27 cellular contexts compared by ENCODE assay signal in genomic region chr11:107969219-107969618, GRCh38. TPM values are rescaled to one million over a fixed set of nuclear protein-coding genes. Genes with fewer than 3 reads are reported as not detected.
DNase-seq lines count a peak whose midpoint lies in the region; ATAC-seq and TF ChIP-seq lines count a peak whose summit lies in the region.
"Had no signal": no experiment of that assay in that cellular context is flagged by ENCODE, and none has a peak within 500 bp of the region (broad histone marks: within the 10 kb centered on the region; RNA-seq: fewer than 3 reads in every experiment).

No MANE protein-coding gene starts in this region.

- peak; percentile 41 for DNase-seq in D341Med (ENCODE audit: low spot score)
- no peak for DNase-seq in HFFc6
- DNase-seq in WTC11 (ENCODE audit: low spot score) = no peak
- peak; percentile 35 for DNase-seq in iPS-NIHi7 (ENCODE audit: extremely low spot score)
- no peak for DNase-seq in ascending aorta (ENCODE audit: low spot score in 2 of 2)
- DNase-seq in NCI-H1048 (lab: John Stamatoyannopoulos, UW) = no peak
- DNase-seq in foreskin fibroblast = no peak
- DNase-seq: activated CD4-positive, alpha-beta T cell treated with anti-CD3 and anti-CD28 coated beads, Interleukin-2, amount 10 ng/mL, durations not matched to agents 24 days and 14 days; activated CD8-positive, alpha-beta memory T cell treated with anti-CD3 and anti-CD28 coated beads, Interleukin-2, amount 50 U/mL, for 48 hours; activated gamma-delta T cell treated with Interleukin-2 at 50 U/mL for 16 hours; CD4-positive, CD25-positive, alpha-beta regulatory T cell; central memory CD4-positive, alpha-beta T cell; DMS79 treated with DMSO at 0.1 percent for 48 hours; GOT3; heart right ventricle; mammary epithelial cell; naive B cell; NCI-H187; NCI-H2227 treated with DMSO at 0.1 percent for 48 hours; ovary; T-cell had no signal

- TF ChIP-seq CTCF in HFFc6 (IDR thresholded peaks at IDR 0.05) (0 out of 2 replicates have a peak, but pooled peaks have one; percentile 8), WTC11 (IDR thresholded peaks at IDR 0.05) (no peak), ascending aorta (IDR thresholded peaks at IDR 0.05) (no peak), foreskin fibroblast (IDR thresholded peaks at IDR 0.05; ENCODE audit: low read depth, low read length) (no peak)

- POLR2A ChIA-PET in WTC11 (lab: Charles Lee) = no interaction called here

- no peak overlapping the region for H3K27ac Mint-ChIP-seq in HFFc6
- peak overlapping the region; percentile 71; the same call in 1 of the 2 replicates for H3K27ac Mint-ChIP-seq in WTC11
- H3K27ac Mint-ChIP-seq: activated CD4-positive, alpha-beta T cell treated with anti-CD3 and anti-CD28 coated beads, Interleukin-2, amount 10 ng/mL, durations not matched to agents 24 days and 14 days; CD4-positive, CD25-positive, alpha-beta regulatory T cell; IgD-negative memory B cell; naive B cell; stimulated activated memory B cell treated with anti-CD40 and anti-IgM and Interleukin-4, amounts not matched to agents 10 μg/mL and 1 μg/mL and 100 μg/mL, for 72 hours had no signal

- peak; percentile 88 for ATAC-seq in WTC11
- no peak for ATAC-seq in GM18907 (IDR thresholded peaks at IDR 0.05; ENCODE audit: unreplicated experiment)
- ATAC-seq: heart right ventricle; sciatic nerve; stimulated activated memory B cell treated with anti-CD40 and anti-IgM and Interleukin-4, amounts not matched to agents 10 μg/mL and 1 μg/mL and 100 μg/mL, for 72 hours; T-cell had no signal

- no peak overlapping the region for H3K4me3 ChIP-seq in ascending aorta
- no peak overlapping the region for H3K4me3 ChIP-seq in foreskin fibroblast (ENCODE audit: low read depth in 1 of 2, low read length in 2 of 2)
- H3K4me3 ChIP-seq: heart right ventricle, ovary, thoracic aorta had no signal

- no peaks in the 10 kb centered on the region for H3K36me3 ChIP-seq in ascending aorta
- H3K36me3 ChIP-seq: heart right ventricle, ovary, thoracic aorta had no signal

- no peaks in the 10 kb centered on the region for H3K9me3 ChIP-seq in ascending aorta
- H3K9me3 ChIP-seq: heart right ventricle, ovary, thoracic aorta had no signal

- no peak overlapping the region for H3K27ac ChIP-seq in ascending aorta
- H3K27ac ChIP-seq: heart right ventricle, ovary, thoracic aorta had no signal

- no peaks in the 10 kb centered on the region for H3K4me1 Mint-ChIP-seq in HFFc6 (ENCODE audit: low read depth)
- 0 out of 2 replicates have a peak, but pooled peaks cover 2% of the 10 kb centered on the region for H3K4me1 Mint-ChIP-seq in WTC11
- H3K4me1 Mint-ChIP-seq: activated CD4-positive, alpha-beta T cell treated with anti-CD3 and anti-CD28 coated beads, Interleukin-2, amount 10 ng/mL, durations not matched to agents 24 days and 14 days; CD4-positive, CD25-positive, alpha-beta regulatory T cell; naive B cell; stimulated activated memory B cell treated with anti-CD40 and anti-IgM and Interleukin-4, amounts not matched to agents 10 μg/mL and 1 μg/mL and 100 μg/mL, for 72 hours; T-cell had no signal

- H3K27me3 ChIP-seq in ascending aorta = no peaks in the 10 kb centered on the region
- H3K27me3 ChIP-seq: ovary had no signal

- intact Hi-C loops in ascending aorta (cut with DNase I) = no loop called here

- H3K36me3 Mint-ChIP-seq in HFFc6 (ENCODE audit: low read depth) (no peaks in the 10 kb centered on the region), WTC11 (no peaks in the 10 kb centered on the region)
- H3K36me3 Mint-ChIP-seq: CD4-positive, CD25-positive, alpha-beta regulatory T cell; naive B cell; stimulated activated memory B cell treated with anti-CD40 and anti-IgM and Interleukin-4, amounts not matched to agents 10 μg/mL and 1 μg/mL and 100 μg/mL, for 72 hours; T-cell had no signal

- H3K9me3 Mint-ChIP-seq in HFFc6 (no peaks in the 10 kb centered on the region), WTC11 (no peaks in the 10 kb centered on the region)
- H3K9me3 Mint-ChIP-seq: activated CD4-positive, alpha-beta T cell treated with anti-CD3 and anti-CD28 coated beads, Interleukin-2, amount 10 ng/mL, durations not matched to agents 24 days and 14 days; CD4-positive, CD25-positive, alpha-beta regulatory T cell; IgD-negative memory B cell; naive B cell; stimulated activated memory B cell treated with anti-CD40 and anti-IgM and Interleukin-4, amounts not matched to agents 10 μg/mL and 1 μg/mL and 100 μg/mL, for 72 hours; T-cell had no signal

- CTCF ChIA-PET in WTC11 (lab: Charles Lee) = interaction anchor here (0.6 to 2.2 kb wide), 5 partner anchors 31 to 394 kb away, joined by 3 to 9 read pairs (median 3); no protein-coding TSS in a partner anchor

- no peaks in the 10 kb centered on the region for H3K4me1 ChIP-seq in ascending aorta
- H3K4me1 ChIP-seq: heart right ventricle had no signal

- H3K27me3 Mint-ChIP-seq in HFFc6 (ENCODE audit: insufficient read depth) (no peaks in the 10 kb centered on the region), WTC11 (ENCODE audit: low read depth) (no peaks in the 10 kb centered on the region)
- H3K27me3 Mint-ChIP-seq: CD4-positive, CD25-positive, alpha-beta regulatory T cell; IgD-negative memory B cell; stimulated activated memory B cell treated with anti-CD40 and anti-IgM and Interleukin-4, amounts not matched to agents 10 μg/mL and 1 μg/mL and 100 μg/mL, for 72 hours had no signal

- H3K4me3 Mint-ChIP-seq in HFFc6 = no peak overlapping the region
- no peak overlapping the region for H3K4me3 Mint-ChIP-seq in WTC11
- H3K4me3 Mint-ChIP-seq: activated CD4-positive, alpha-beta T cell treated with anti-CD3 and anti-CD28 coated beads, Interleukin-2, amount 10 ng/mL, durations not matched to agents 24 days and 14 days; CD4-positive, CD25-positive, alpha-beta regulatory T cell; IgD-negative memory B cell; naive B cell; stimulated activated memory B cell treated with anti-CD40 and anti-IgM and Interleukin-4, amounts not matched to agents 10 μg/mL and 1 μg/mL and 100 μg/mL, for 72 hours; T-cell had no signal

TF ChIP-seq in WTC11, 78 proteins besides CTCF, POLR2A, EP300 and RAD21 (continues in another document):
- TF ChIP-seq USF2 (CRISPR knock-in tag; IDR thresholded peaks at IDR 0.05) (no peak), SMAD4 (CRISPR knock-in tag; IDR thresholded peaks at IDR 0.05) (no peak), ZNF317 (CRISPR knock-in tag; IDR thresholded peaks at IDR 0.05; ENCODE audit: borderline replicate concordance, low read depth) (no peak), CBFB (CRISPR knock-in tag; IDR thresholded peaks at IDR 0.05; ENCODE audit: low read depth) (no peak), NR1H2 (CRISPR knock-in tag; IDR thresholded peaks at IDR 0.05) (no peak), ETV6 (CRISPR knock-in tag; IDR thresholded peaks at IDR 0.05) (no peak), MAX (CRISPR knock-in tag; IDR thresholded peaks at IDR 0.05) (no peak), PRDM15 (CRISPR knock-in tag; IDR thresholded peaks at IDR 0.05) (no peak), ZBTB21 (CRISPR knock-in tag; IDR thresholded peaks at IDR 0.05; ENCODE audit: borderline replicate concordance) (no peak), ZNF263 (CRISPR knock-in tag; IDR thresholded peaks at IDR 0.05; ENCODE audit: low read depth) (no peak), NFATC4 (CRISPR knock-in tag; IDR thresholded peaks at IDR 0.05) (no peak), SP1 (CRISPR knock-in tag; conservative IDR thresholded peaks at IDR 0.05) (no peak)

RNA-seq across cellular contexts. Expression of gene CUL5, which starts 39.5 kb away (rescaled TPM):
- total RNA-seq in HFFc6 (2021; fragmentation: NEBNext Ultra II Directional; extraction: Animal tissue kit (Norgen Biotek cat#: 25700)) = 10 to 100 TPM; 32.3 to 38.4 (median 36.2) TPM
- total RNA-seq in WTC11 (2021) (30.0 to 31.4 TPM (median 30.4 TPM) in 3 replicates), ascending aorta (6.0 TPM)

RNA-seq across cellular contexts. Expression of gene RAB39A, which starts 41.0 kb away (rescaled TPM):
- total RNA-seq in HFFc6 (2021; fragmentation: NEBNext Ultra II Directional; extraction: Animal tissue kit (Norgen Biotek cat#: 25700)) = not detected
- total RNA-seq in WTC11 (2021) = 9.5 to 12.1 TPM (median 10.6 TPM) in 3 replicates
- total RNA-seq in ascending aorta = not detected
- total RNA-seq: activated CD4-positive, alpha-beta T cell treated with anti-CD3 and anti-CD28 coated beads, Interleukin-2, amount 10 ng/mL, durations not matched to agents 24 days and 14 days; CD4-positive, CD25-positive, alpha-beta regulatory T cell; fibroblast of lung; mammary epithelial cell had no signal

Comparison
In these comparisons a context has a peak if more than half of its experiments do, and no peak if none do; other contexts are left out.
1. DNase-seq: peak in D341Med (single experiment) and iPS-NIHi7 (single experiment); none in HFFc6 (single experiment), WTC11 (single experiment), ascending aorta (0 of 2), NCI-H1048 (single experiment) and foreskin fibroblast (0 of 2).